Comparison of ENCODE assay signal across 29 cellular contexts in genomic region chr3:158278187-158278586, GRCh38.
"Had no signal": no experiment of that assay in that cellular context is flagged by ENCODE, and none has a peak within 500 bp of the region (broad histone marks: within the 10 kb centered on the region; RNA-seq: fewer than 3 reads in every experiment).

No MANE protein-coding gene starts in this region.

- H3K27me3 Mint-ChIP-seq: dendritic cell treated with granulocyte-macrophage colony-stimulating factor and Interleukin-4, amounts not matched to agents 40 ng/mL and 50 ng/mL, for 4 days; effector memory CD8-positive, alpha-beta T cell had no signal

- H3K27me3 ChIP-seq: colonic mucosa, dorsolateral prefrontal cortex, esophagus muscularis mucosa, esophagus squamous epithelium, foreskin keratinocyte, gastrocnemius medialis, gastroesophageal sphincter, heart left ventricle, heart right ventricle had no signal

- FAIRE-seq: colon, endometrium, endothelial cell of umbilical vein, frontal cortex had no signal

- H3K27ac Mint-ChIP-seq: dendritic cell treated with granulocyte-macrophage colony-stimulating factor and Interleukin-4, amounts not matched to agents 40 ng/mL and 50 ng/mL, for 4 days; effector memory CD8-positive, alpha-beta T cell; endodermal cell had no signal

- DNase-seq: colonic mucosa; cortex of kidney; dermis blood vessel endothelial cell; dorsolateral prefrontal cortex; effector CD4-positive, alpha-beta T cell; effector CD8-positive, alpha-beta T cell; effector memory CD4-positive, alpha-beta T cell; effector memory CD8-positive, alpha-beta T cell; endodermal cell; erythroblast; esophagus squamous epithelium; foreskin fibroblast; foreskin keratinocyte; foreskin melanocyte; gastrocnemius medialis; glutamatergic neuron; head of caudate nucleus; heart left ventricle; heart right ventricle had no signal

- H3K27ac ChIP-seq: colonic mucosa, coronary artery, dorsolateral prefrontal cortex, epithelial cell of prostate, esophagus muscularis mucosa, esophagus squamous epithelium, foreskin keratinocyte, gastrocnemius medialis, gastroesophageal sphincter, heart left ventricle, heart right ventricle had no signal

- H3K4me3 ChIP-seq: colonic mucosa, coronary artery, dorsolateral prefrontal cortex, esophagus muscularis mucosa, esophagus squamous epithelium, gastrocnemius medialis, gastroesophageal sphincter, heart left ventricle, heart right ventricle had no signal

- H3K36me3 ChIP-seq: colonic mucosa, gastrocnemius medialis had no signal

- H3K4me3 Mint-ChIP-seq: dendritic cell treated with granulocyte-macrophage colony-stimulating factor and Interleukin-4, amounts not matched to agents 40 ng/mL and 50 ng/mL, for 4 days; effector memory CD8-positive, alpha-beta T cell; endodermal cell had no signal

- H3K9me3 Mint-ChIP-seq: dendritic cell treated with granulocyte-macrophage colony-stimulating factor and Interleukin-4, amounts not matched to agents 40 ng/mL and 50 ng/mL, for 4 days; endodermal cell had no signal

- H3K4me1 ChIP-seq: colonic mucosa, esophagus muscularis mucosa, esophagus squamous epithelium, foreskin keratinocyte, gastrocnemius medialis, gastroesophageal sphincter, heart left ventricle, heart right ventricle had no signal

- H3K4me1 Mint-ChIP-seq: endodermal cell had no signal

- ATAC-seq: effector memory CD8-positive, alpha-beta T cell; esophagus mucosa; foreskin keratinocyte; gastrocnemius medialis; gastroesophageal sphincter; heart left ventricle; heart right ventricle had no signal

- H3K9me3 ChIP-seq: colonic mucosa, esophagus muscularis mucosa, esophagus squamous epithelium, gastrocnemius medialis, gastroesophageal sphincter, heart right ventricle had no signal
